ENCODE assay signal across 22 cellular contexts in the genomic region with DNA sequence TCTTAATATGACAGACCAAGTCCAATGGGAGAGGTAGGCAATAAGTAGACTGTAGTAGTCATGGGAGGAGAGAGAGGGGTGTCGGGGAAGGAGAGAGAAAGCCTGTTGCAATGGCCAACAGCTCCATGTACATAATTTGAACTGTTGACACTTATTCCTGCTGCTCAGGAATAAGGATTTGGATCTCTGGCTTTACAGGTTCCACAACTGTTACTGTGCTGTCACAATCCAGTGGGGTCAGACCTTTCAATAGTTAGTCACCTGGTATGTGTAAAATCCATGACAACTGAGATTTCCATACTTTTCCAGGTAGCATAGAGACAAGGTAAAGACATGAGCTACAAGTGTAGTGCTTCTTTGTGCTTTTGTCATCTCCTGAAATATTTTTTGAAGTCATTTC.
"Had no signal": no experiment of that assay in that cellular context is flagged by ENCODE, and none has a peak within 500 bp of the region (broad histone marks: within the 10 kb centered on the region; RNA-seq: fewer than 3 reads in every experiment).

No MANE protein-coding gene starts in this region.

- H3K27ac ChIP-seq: ascending aorta, cardiac muscle cell, SJSA1 had no signal

- H3K4me1 ChIP-seq: ascending aorta had no signal

- H3K36me3 ChIP-seq: ascending aorta, cardiac muscle cell, SJSA1 had no signal

- H3K4me3 ChIP-seq: ascending aorta, cardiac muscle cell, SJSA1 had no signal

- H3K27me3 ChIP-seq: ascending aorta, cardiac muscle cell, SJSA1 had no signal

- ATAC-seq: activated CD4-positive, alpha-beta T cell treated with anti-CD3 and anti-CD28 coated beads for 36 hours; activated CD8-positive, alpha-beta T cell treated with anti-CD3 and anti-CD28 coated beads for 36 hours had no signal

- H3K9me3 ChIP-seq: ascending aorta, SJSA1 had no signal

- FAIRE-seq: RCC 7860 had no signal

- DNase-seq: activated CD4-positive, alpha-beta T cell treated with anti-CD3 and anti-CD28 coated beads for 36 hours; activated CD8-positive, alpha-beta memory T cell treated with anti-CD3 and anti-CD28 coated beads, Interleukin-2, amount 50 U/mL, for 4 hours; activated CD8-positive, alpha-beta T cell treated with anti-CD3 and anti-CD28 coated beads for 36 hours; activated effector memory CD4-positive, alpha-beta T cell treated with Interleukin-2 at 50 U/mL for 16 hours; activated naive CD4-positive, alpha-beta T cell; activated T-cell treated with anti-CD3 and anti-CD28 coated beads, Interleukin-2, amount 50 U/mL, for 1 hour; cerebellar nuclear complex; KG1; NCI-H1092; NCI-H1417 treated with DMSO at 0.1 percent for 48 hours; NCI-H1694; NCI-H2029; NCI-H2107; NCI-H2171 treated with DMSO at 0.1 percent for 48 hours; NCI-H526; NCI-H82; SHP77; T-helper 9 cell had no signal
